Comparison of ENCODE assay signal across 21 cellular contexts in genomic region chr12:92703777-92704176, GRCh38. TPM values are rescaled to one million over a fixed set of nuclear protein-coding genes. Genes with fewer than 3 reads are reported as not detected.
DNase-seq lines count a peak whose midpoint lies in the region; ATAC-seq and TF ChIP-seq lines count a peak whose summit lies in the region.
"Had no signal": no experiment of that assay in that cellular context is flagged by ENCODE, and none has a peak within 500 bp of the region (broad histone marks: within the 10 kb centered on the region; RNA-seq: fewer than 3 reads in every experiment).

No MANE protein-coding gene starts in this region.

- peaks cover 49% of the 10 kb centered on the region for H3K4me1 Mint-ChIP-seq in stimulated activated memory B cell treated with anti-CD40 and anti-IgM and Interleukin-4, amounts not matched to agents 10 μg/mL and 1 μg/mL and 100 μg/mL, for 72 hours
- H3K4me1 Mint-ChIP-seq in T-cell = peaks cover 0 to 5% (median 0%) of the 10 kb centered on the region in 3 donors

- TF ChIP-seq POLR2A in heart left ventricle (IDR thresholded peaks at IDR 0.05) = no peak

- no peak for TF ChIP-seq CTCF in GM12865 (IDR thresholded peaks at IDR 0.05; ENCODE audit: insufficient read depth, low read depth, low read length, missing control alignments)
- no peak for TF ChIP-seq CTCF in heart left ventricle (IDR thresholded peaks at IDR 0.05)

- H3K27ac ChIP-seq in heart left ventricle = no peak overlapping the region

- intact Hi-C loops in heart left ventricle (cut with DNase I) = no loop called here

- no peak for DNase-seq in GM12865 (ENCODE audit: low read depth)
- DNase-seq in NCI-H526 treated with DMSO at 0.1 percent for 48 hours (lab: John Stamatoyannopoulos, UW) = peak; percentile 27
- peak; percentile 11 for DNase-seq in fibroblast of gingiva (ENCODE audit: low read depth)
- no peak for DNase-seq in activated CD8-positive, alpha-beta memory T cell treated with anti-CD3 and anti-CD28 coated beads, Interleukin-2, amount 50 U/mL, for 48 hours
- no peak for DNase-seq in heart left ventricle
- no peak for DNase-seq in NK-92 (lab: John Stamatoyannopoulos, UW; ENCODE audit: unreplicated experiment)
- DNase-seq in T-cell = no peak
- DNase-seq: BE2C; CD4-positive, alpha-beta memory T cell; DND-41; GDM1; KBM-7; NCI-H1105 treated with DMSO at 0.1 percent for 48 hours; NCI-H1930; NCI-H2171; NCI-H446 treated with DMSO at 0.1 percent for 48 hours; NCI-H82; SHP77 treated with DMSO at 0.1 percent for 48 hours had no signal

- peak overlapping the region; percentile 52 for H3K4me3 ChIP-seq in GM12865 (ENCODE audit: low read depth, low read length)
- no peak overlapping the region for H3K4me3 ChIP-seq in heart left ventricle

- H3K27me3 ChIP-seq in heart left ventricle = no peaks in the 10 kb centered on the region

- POLR2A ChIA-PET in T-cell (lab: Charles Lee) = no interaction called here

- H3K9me3 ChIP-seq in heart left ventricle = no peaks in the 10 kb centered on the region
- H3K9me3 ChIP-seq: BE2C had no signal

- peak overlapping the region; percentile 85 for H3K4me3 Mint-ChIP-seq in stimulated activated memory B cell treated with anti-CD40 and anti-IgM and Interleukin-4, amounts not matched to agents 10 μg/mL and 1 μg/mL and 100 μg/mL, for 72 hours
- H3K4me3 Mint-ChIP-seq in T-cell = no peak overlapping the region
- H3K4me3 Mint-ChIP-seq: CD4-positive, alpha-beta memory T cell had no signal

- no peaks in the 10 kb centered on the region for H3K36me3 ChIP-seq in heart left ventricle
- H3K36me3 ChIP-seq: BE2C had no signal

- peaks cover 0 to 4% (median 0%) of the 10 kb centered on the region in 12 donors for H3K4me1 ChIP-seq in heart left ventricle
- H3K4me1 ChIP-seq: BE2C had no signal

- H3K36me3 Mint-ChIP-seq in stimulated activated memory B cell treated with anti-CD40 and anti-IgM and Interleukin-4, amounts not matched to agents 10 μg/mL and 1 μg/mL and 100 μg/mL, for 72 hours = peaks cover 13% of the 10 kb centered on the region
- no peaks in the 10 kb centered on the region for H3K36me3 Mint-ChIP-seq in T-cell
- H3K36me3 Mint-ChIP-seq: CD4-positive, alpha-beta memory T cell had no signal

- no peaks in the 10 kb centered on the region for H3K27me3 Mint-ChIP-seq in stimulated activated memory B cell treated with anti-CD40 and anti-IgM and Interleukin-4, amounts not matched to agents 10 μg/mL and 1 μg/mL and 100 μg/mL, for 72 hours
- no peaks in the 10 kb centered on the region for H3K27me3 Mint-ChIP-seq in T-cell

- peaks cover 3% of the 10 kb centered on the region for H3K9me3 Mint-ChIP-seq in stimulated activated memory B cell treated with anti-CD40 and anti-IgM and Interleukin-4, amounts not matched to agents 10 μg/mL and 1 μg/mL and 100 μg/mL, for 72 hours
- no peaks in the 10 kb centered on the region for H3K9me3 Mint-ChIP-seq in T-cell
- H3K9me3 Mint-ChIP-seq: CD4-positive, alpha-beta memory T cell had no signal

- H3K27ac Mint-ChIP-seq in stimulated activated memory B cell treated with anti-CD40 and anti-IgM and Interleukin-4, amounts not matched to agents 10 μg/mL and 1 μg/mL and 100 μg/mL, for 72 hours = peak overlapping the region; percentile 92
- H3K27ac Mint-ChIP-seq in T-cell = no peak overlapping the region
- H3K27ac Mint-ChIP-seq: CD4-positive, alpha-beta memory T cell had no signal

- CTCF ChIA-PET in T-cell (lab: Charles Lee) = no interaction called here

- no peak for ATAC-seq in stimulated activated memory B cell treated with anti-CD40 and anti-IgM and Interleukin-4, amounts not matched to agents 10 μg/mL and 1 μg/mL and 100 μg/mL, for 72 hours
- ATAC-seq in heart left ventricle (no peak), T-cell (replicated peaks in 1 of 4) (no peak)
- ATAC-seq: HCT116 had no signal

- WGBS in heart left ventricle, 4 donors = 80 to 86% (median 83%) methylated on average over 4 of the region's 4 CpGs

RNA-seq across cellular contexts. Expression of gene PLEKHG7, which starts 1.0 kb away (rescaled TPM):
- under 1 TPM in 1 of 9 donors, not detected in 8; 0.08 TPM for total RNA-seq in heart left ventricle
- not detected for polyA plus RNA-seq in heart left ventricle
- total RNA-seq in T-cell = under 1 TPM in 3 of 5 donors, not detected in 2; 0.13 to 0.30 (median 0.19) TPM
- total RNA-seq: CD4-positive, alpha-beta memory T cell; MCF 10A had no signal

Comparison
In these comparisons a context has a peak if more than half of its experiments do, and no peak if none do; other contexts are left out.
1. DNase-seq: peak in NCI-H526 treated with DMSO at 0.1 percent for 48 hours (single experiment) and fibroblast of gingiva (single experiment); none in GM12865 (single experiment), activated CD8-positive, alpha-beta memory T cell treated with anti-CD3 and anti-CD28 coated beads, Interleukin-2, amount 50 U/mL, for 48 hours (single experiment), heart left ventricle (0 of 5), NK-92 (single experiment) and T-cell (0 of 34).